ENCODE assay signal across 8 cellular contexts in genomic region chr19:19461671-19462622, GRCh38. TPM values are rescaled to one million over a fixed set of nuclear protein-coding genes. Genes with fewer than 3 reads are reported as not detected.
A peak's percentile ranks its signal among the peaks of the same experiment; 100 is the strongest.
DNase-seq lines count a peak whose midpoint lies in the region; ATAC-seq, FAIRE-seq and TF ChIP-seq lines count a peak whose summit lies in the region.

No MANE protein-coding gene starts in this region.

- peaks cover 58 to 73% of the 10 kb centered on the region in 2 donors for H3K4me1 ChIP-seq in kidney (ENCODE audit: control insufficient read depth in 1 of 2, insufficient read depth in 1 of 2, low read depth in 1 of 2, low read length in 2 of 2)

- peak overlapping the region; percentile 96 for H3K27ac Mint-ChIP-seq in stimulated activated naive B cell treated with anti-CD40 and anti-IgM and Interleukin-4, amounts not matched to agents 10 μg/mL and 1 μg/mL and 100 μg/mL, for 72 hours

- peak overlapping the region; percentile 20 to 86 for H3K4me3 Mint-ChIP-seq in stimulated activated naive B cell treated with anti-CD40 and anti-IgM and Interleukin-4, amounts not matched to agents 10 μg/mL and 1 μg/mL and 100 μg/mL, for 72 hours

- intact Hi-C loops in kidney (cut with DNase I) = no loop called here

- H3K9me3 Mint-ChIP-seq in stimulated activated naive B cell treated with anti-CD40 and anti-IgM and Interleukin-4, amounts not matched to agents 10 μg/mL and 1 μg/mL and 100 μg/mL, for 72 hours = peaks cover 0 to 6% of the 10 kb centered on the region in 2 donors

- no peaks in the 10 kb centered on the region for H3K27me3 Mint-ChIP-seq in stimulated activated naive B cell treated with anti-CD40 and anti-IgM and Interleukin-4, amounts not matched to agents 10 μg/mL and 1 μg/mL and 100 μg/mL, for 72 hours

- H3K4me3 ChIP-seq in cardiac fibroblast (replicated peaks in 1 of 2; ENCODE audit: low read depth in 2 of 2, low read length in 2 of 2) (no peak overlapping the region), kidney (ENCODE audit: low read length in 2 of 2) (peak overlapping the region; percentile 7 to 38)

- peak; percentile 78 for DNase-seq in DMS79 (lab: John Stamatoyannopoulos, UW)
- DNase-seq in NCI-H345 (lab: John Stamatoyannopoulos, UW) = peak; percentile 68
- DNase-seq in cardiac fibroblast (ENCODE audit: low read depth in 2 of 2) = peak; percentile 42 to 70
- DNase-seq in kidney = peak; percentile 91
- no peak for DNase-seq in stimulated activated naive B cell treated with anti-CD40 and anti-IgM and Interleukin-4, amounts not matched to agents 10 μg/mL and 1 μg/mL and 100 μg/mL, for 72 hours
- no peak for DNase-seq in HK-2 (ENCODE audit: unreplicated experiment)
- no peak for DNase-seq in NCI-H226

- peaks cover 61 to 81% of the 10 kb centered on the region in 2 donors for H3K4me1 Mint-ChIP-seq in stimulated activated naive B cell treated with anti-CD40 and anti-IgM and Interleukin-4, amounts not matched to agents 10 μg/mL and 1 μg/mL and 100 μg/mL, for 72 hours

- H3K36me3 ChIP-seq in kidney (ENCODE audit: control insufficient read depth in 1 of 2, insufficient read depth in 2 of 2, low read length in 2 of 2) = peaks cover 6 to 10% of the 10 kb centered on the region in 2 donors

- H3K9ac ChIP-seq in kidney (ENCODE audit: low read length in 2 of 2) = peak overlapping the region; percentile 35 to 48

- H3K9me3 ChIP-seq in kidney (ENCODE audit: control insufficient read depth in 1 of 2, low read length in 2 of 2) = no peaks in the 10 kb centered on the region

- ATAC-seq in stimulated activated naive B cell treated with anti-CD40 and anti-IgM and Interleukin-4, amounts not matched to agents 10 μg/mL and 1 μg/mL and 100 μg/mL, for 72 hours (replicated peaks) = no peak
- ATAC-seq in HG03108 (IDR thresholded peaks at IDR 0.05; ENCODE audit: unreplicated experiment) = no peak

- FAIRE-seq in kidney (lab: Jason Lieb, UNC) = no peak

- H3K27ac ChIP-seq in kidney (ENCODE audit: low read depth in 2 of 2, low read length in 2 of 2) = peak overlapping the region; percentile 82 to 87

- H3K36me3 Mint-ChIP-seq in stimulated activated naive B cell treated with anti-CD40 and anti-IgM and Interleukin-4, amounts not matched to agents 10 μg/mL and 1 μg/mL and 100 μg/mL, for 72 hours = peaks cover 30 to 51% of the 10 kb centered on the region in 2 donors

- no peak for TF ChIP-seq CTCF in cardiac fibroblast (IDR thresholded peaks at IDR 0.05; ENCODE audit: low read depth, low read length)
- TF ChIP-seq CTCF in kidney (IDR thresholded peaks at IDR 0.05; ENCODE audit: borderline replicate concordance, extremely low read depth, insufficient read depth) = no peak

RNA-seq across cellular contexts. Expression of gene TSSK6, which starts 53.4 kb away (rescaled TPM):
- total RNA-seq in kidney = 3.7 TPM
- 1.4 TPM for polyA plus RNA-seq in kidney (ENCODE audit: insufficient read depth, low read depth, low replicate concordance)

RNA-seq across cellular contexts. Expression of gene NDUFA13, which starts 54.1 kb away (rescaled TPM):
- total RNA-seq in kidney = 328 TPM
- 627 TPM for polyA plus RNA-seq in kidney (ENCODE audit: insufficient read depth, low read depth, low replicate concordance)

RNA-seq across cellular contexts. Expression of gene GATAD2A, which starts 56.5 kb away (rescaled TPM):
- total RNA-seq in kidney = 91.0 TPM
- polyA plus RNA-seq in kidney (ENCODE audit: insufficient read depth, low read depth, low replicate concordance) = 18.0 TPM

Comparison
In these comparisons a context has a peak if more than half of its experiments do, and no peak if none do; other contexts are left out.
1. DNase-seq: peak in DMS79 (single experiment), NCI-H345 (single experiment), cardiac fibroblast (2 of 2) and kidney (single experiment); none in stimulated activated naive B cell treated with anti-CD40 and anti-IgM and Interleukin-4, amounts not matched to agents 10 μg/mL and 1 μg/mL and 100 μg/mL, for 72 hours (single experiment), HK-2 (single experiment) and NCI-H226 (single experiment).
2. H3K4me3 ChIP-seq: peak in kidney (2 of 2); none in cardiac fibroblast (0 of 2).